In genomic region chr13:60617863-60618733, GRCh38 we compare ENCODE assay signal across 12 cellular contexts.
A peak's percentile ranks its signal among the peaks of the same experiment; 100 is the strongest.
DNase-seq lines count a peak whose midpoint lies in the region; ATAC-seq, FAIRE-seq and TF ChIP-seq lines count a peak whose summit lies in the region.
"Had no signal": no experiment of that assay in that cellular context is flagged by ENCODE, and none has a peak within 500 bp of the region (broad histone marks: within the 10 kb centered on the region; RNA-seq: fewer than 3 reads in every experiment).

No MANE protein-coding gene starts in this region.

- intact Hi-C loops in sciatic nerve (cut with DNase I): no loop called here

- H3K27ac ChIP-seq in SJSA1: peak overlapping the region; percentile 82
- H3K27ac ChIP-seq: epithelial cell of prostate, PC-9 had no signal

- no peaks in the 10 kb centered on the region for H3K36me3 ChIP-seq in SJSA1

- DNase-seq in NCI-H345 (lab: John Stamatoyannopoulos, UW) (peak; percentile 12), NCI-H345 treated with DMSO at 0.1 percent for 48 hours (lab: John Stamatoyannopoulos, UW; ENCODE audit: unreplicated experiment) (no peak), SJSA1 (ENCODE audit: low read depth in 1 of 2, low spot score in 2 of 2) (peak in 1 of 2 experiments; percentile 57), foreskin fibroblast (no peak), sciatic nerve (ENCODE audit: low spot score) (no peak), GM12891 (ENCODE audit: insufficient read length, low spot score) (no peak)
- DNase-seq in stimulated activated naive CD8-positive, alpha-beta T cell treated with anti-CD3 and anti-CD28 coated beads, Interleukin-15, amount 100 ng/mL, for 72 hours: no peak
- DNase-seq: AML-193 had no signal

- no peaks in the 10 kb centered on the region for H3K4me1 Mint-ChIP-seq in stimulated activated naive CD8-positive, alpha-beta T cell treated with anti-CD3 and anti-CD28 coated beads, Interleukin-15, amount 100 ng/mL, for 72 hours

- H3K27me3 Mint-ChIP-seq in stimulated activated naive CD8-positive, alpha-beta T cell treated with anti-CD3 and anti-CD28 coated beads, Interleukin-15, amount 100 ng/mL, for 72 hours: peaks cover 38% of the 10 kb centered on the region

- H3K4me3 ChIP-seq in SJSA1 (no peak overlapping the region), foreskin fibroblast (ENCODE audit: low read depth in 1 of 2, low read length in 2 of 2) (no peak overlapping the region)
- H3K4me3 ChIP-seq: PC-9 had no signal

- H3K27me3 ChIP-seq in SJSA1 (replicated peaks): no peaks in the 10 kb centered on the region

- no peak for FAIRE-seq in GM12891 (lab: Jason Lieb, UNC)

- H3K9me3 ChIP-seq in SJSA1 (replicated peaks): no peaks in the 10 kb centered on the region

- peak; percentile 26 for TF ChIP-seq CTCF in foreskin fibroblast (IDR thresholded peaks at IDR 0.05; ENCODE audit: low read depth, low read length)

- TF ChIP-seq POLR2A in GM12891 (IDR thresholded peaks at IDR 0.05; ENCODE audit: low read depth, low read length): no peak

- peaks cover 24% of the 10 kb centered on the region for H3K4me1 ChIP-seq in SJSA1 (replicated peaks)

- H3K9me3 Mint-ChIP-seq in stimulated activated naive CD8-positive, alpha-beta T cell treated with anti-CD3 and anti-CD28 coated beads, Interleukin-15, amount 100 ng/mL, for 72 hours: peaks cover 0 to 10% of the 10 kb centered on the region in 2 donors
- H3K9me3 Mint-ChIP-seq: stimulated activated naive CD8-positive, alpha-beta T cell treated with anti-CD3 and anti-CD28 coated beads, Interleukin-15, Interleukin-2, amounts not matched to agents 100 ng/mL and 50 ng/mL, for 24 hours had no signal

- H3K4me3 Mint-ChIP-seq in stimulated activated naive CD8-positive, alpha-beta T cell treated with anti-CD3 and anti-CD28 coated beads, Interleukin-15, amount 100 ng/mL, for 72 hours: no peak overlapping the region
- H3K4me3 Mint-ChIP-seq: stimulated activated naive CD8-positive, alpha-beta T cell treated with anti-CD3 and anti-CD28 coated beads, Interleukin-15, Interleukin-2, amounts not matched to agents 100 ng/mL and 50 ng/mL, for 24 hours had no signal

- ATAC-seq in sciatic nerve (peak; percentile 87), GM19328 (IDR thresholded peaks at IDR 0.05; ENCODE audit: unreplicated experiment) (no peak)
- no peak for ATAC-seq in stimulated activated naive CD8-positive, alpha-beta T cell treated with anti-CD3 and anti-CD28 coated beads, Interleukin-15, amount 100 ng/mL, for 72 hours

- no peak overlapping the region for H3K27ac Mint-ChIP-seq in stimulated activated naive CD8-positive, alpha-beta T cell treated with anti-CD3 and anti-CD28 coated beads, Interleukin-15, amount 100 ng/mL, for 72 hours
- H3K27ac Mint-ChIP-seq: stimulated activated naive CD8-positive, alpha-beta T cell treated with anti-CD3 and anti-CD28 coated beads, Interleukin-15, Interleukin-2, amounts not matched to agents 100 ng/mL and 50 ng/mL, for 24 hours had no signal

TF ChIP-seq in GM12891, 5 proteins besides CTCF, POLR2A, EP300 and RAD21:
- TF ChIP-seq TAF1 (IDR thresholded peaks at IDR 0.05; ENCODE audit: low read depth, low read length) (no peak), POLR2AphosphoS5 (IDR thresholded peaks at IDR 0.05; ENCODE audit: low read depth, low read length) (no peak), PAX5 (IDR thresholded peaks at IDR 0.05; ENCODE audit: insufficient read depth, low read length, severe bottlenecking) (no peak), SPI1 (IDR thresholded peaks at IDR 0.05; ENCODE audit: low read depth, low read length) (no peak), POU2F2 (IDR thresholded peaks at IDR 0.05; ENCODE audit: low read depth, low read length) (no peak)
